21 cellular contexts compared by ENCODE assay signal in genomic region chr18:31516432-31516831, GRCh38.
"Had no signal": no experiment of that assay in that cellular context is flagged by ENCODE, and none has a peak within 500 bp of the region (broad histone marks: within the 10 kb centered on the region; RNA-seq: fewer than 3 reads in every experiment).

No MANE protein-coding gene starts in this region.

- H3K4me3 Mint-ChIP-seq: activated CD4-positive, alpha-beta memory T cell treated with anti-CD3 and anti-CD28 coated beads for 36 hours; activated CD4-positive, alpha-beta T cell treated with anti-CD3 and anti-CD28 coated beads for 36 hours; activated naive CD8-positive, alpha-beta T cell treated with anti-CD3 and anti-CD28 coated beads for 36 hours; mesothelial cell of epicardium; nephron; stimulated activated memory B cell treated with anti-CD40 and anti-IgM and Interleukin-4, amounts not matched to agents 10 μg/mL and 1 μg/mL and 100 μg/mL, for 72 hours had no signal

- H3K9me3 Mint-ChIP-seq: activated CD4-positive, alpha-beta memory T cell treated with anti-CD3 and anti-CD28 coated beads for 36 hours; activated naive CD8-positive, alpha-beta T cell treated with anti-CD3 and anti-CD28 coated beads for 36 hours; mesothelial cell of epicardium; nephron; stimulated activated memory B cell treated with anti-CD40 and anti-IgM and Interleukin-4, amounts not matched to agents 10 μg/mL and 1 μg/mL and 100 μg/mL, for 72 hours had no signal

- H3K4me1 ChIP-seq: sigmoid colon, testis, upper lobe of left lung had no signal

- H3K27ac Mint-ChIP-seq: activated CD4-positive, alpha-beta memory T cell treated with anti-CD3 and anti-CD28 coated beads for 36 hours; activated CD4-positive, alpha-beta T cell treated with anti-CD3 and anti-CD28 coated beads for 36 hours; activated naive CD8-positive, alpha-beta T cell treated with anti-CD3 and anti-CD28 coated beads for 36 hours; mesothelial cell of epicardium; nephron; stimulated activated memory B cell treated with anti-CD40 and anti-IgM and Interleukin-4, amounts not matched to agents 10 μg/mL and 1 μg/mL and 100 μg/mL, for 72 hours had no signal

- H3K27me3 ChIP-seq: hepatocyte, sigmoid colon, testis, upper lobe of left lung had no signal

- DNase-seq: activated CD4-positive, alpha-beta memory T cell treated with anti-CD3 and anti-CD28 coated beads for 36 hours; activated CD4-positive, alpha-beta T cell treated with anti-CD3 and anti-CD28 coated beads for 36 hours; activated naive CD4-positive, alpha-beta T cell; activated naive CD8-positive, alpha-beta T cell treated with anti-CD3 and anti-CD28 coated beads for 36 hours; activated T-cell treated with anti-CD3 and anti-CD28 coated beads for 4 hours; amniotic stem cell; foreskin fibroblast; left colon; nucleus accumbens; posterior cingulate gyrus; sigmoid colon; stimulated activated CD4-positive, alpha-beta T cell treated with anti-CD3 and anti-CD28 coated beads, Interleukin-4, amount 100 ng/mL, for 4 hours; testis; upper lobe of left lung had no signal

- H3K9me3 ChIP-seq: sigmoid colon, testis, upper lobe of left lung had no signal

- H3K4me1 Mint-ChIP-seq: activated CD4-positive, alpha-beta T cell treated with anti-CD3 and anti-CD28 coated beads for 36 hours; activated naive CD8-positive, alpha-beta T cell treated with anti-CD3 and anti-CD28 coated beads for 36 hours; nephron; stimulated activated memory B cell treated with anti-CD40 and anti-IgM and Interleukin-4, amounts not matched to agents 10 μg/mL and 1 μg/mL and 100 μg/mL, for 72 hours had no signal

- H3K4me3 ChIP-seq: dorsolateral prefrontal cortex, hepatocyte, lung, sigmoid colon, testis, upper lobe of left lung had no signal

- H3K27ac ChIP-seq: dorsolateral prefrontal cortex, epithelial cell of prostate, hepatocyte, sigmoid colon, testis, upper lobe of left lung had no signal

- H3K36me3 Mint-ChIP-seq: activated CD4-positive, alpha-beta memory T cell treated with anti-CD3 and anti-CD28 coated beads for 36 hours; activated naive CD8-positive, alpha-beta T cell treated with anti-CD3 and anti-CD28 coated beads for 36 hours; stimulated activated memory B cell treated with anti-CD40 and anti-IgM and Interleukin-4, amounts not matched to agents 10 μg/mL and 1 μg/mL and 100 μg/mL, for 72 hours had no signal

- H3K36me3 ChIP-seq: sigmoid colon, upper lobe of left lung had no signal

- H3K27me3 Mint-ChIP-seq: activated CD4-positive, alpha-beta memory T cell treated with anti-CD3 and anti-CD28 coated beads for 36 hours; activated naive CD8-positive, alpha-beta T cell treated with anti-CD3 and anti-CD28 coated beads for 36 hours had no signal
